In the genomic region with DNA sequence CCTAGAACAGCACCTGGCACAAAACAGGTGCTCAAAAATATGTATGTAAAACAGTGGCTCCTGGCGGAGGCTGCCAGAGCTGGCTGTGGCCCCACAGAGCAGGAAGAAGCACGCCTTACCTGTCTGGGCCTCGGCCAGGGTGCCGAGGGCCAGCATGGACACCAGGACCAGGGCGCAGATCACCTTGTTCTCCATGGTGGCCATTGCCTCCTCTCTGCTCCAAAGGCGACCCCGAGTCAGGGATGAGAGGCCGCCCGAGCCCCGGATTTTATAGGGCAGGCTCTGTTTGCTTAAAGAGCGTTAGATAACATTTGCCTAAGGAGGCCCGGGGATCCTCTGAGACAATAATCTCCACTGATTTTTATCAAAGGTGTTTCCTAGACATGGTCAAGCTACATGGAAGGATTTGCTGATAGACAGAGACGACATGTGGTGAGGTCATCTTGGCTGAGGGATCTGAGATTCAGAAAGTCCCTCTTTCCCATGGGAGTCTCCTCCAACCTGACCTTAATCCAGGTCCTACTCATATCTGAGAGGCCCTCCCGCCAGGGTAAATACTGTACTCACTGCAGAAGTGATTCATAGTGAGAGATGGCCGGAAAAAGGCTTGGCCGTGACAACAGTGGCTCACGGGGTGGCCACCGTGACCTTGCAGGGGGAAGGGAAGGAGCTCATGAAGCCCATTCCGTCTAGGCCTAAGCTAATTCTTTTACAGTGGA, we compare ENCODE assay signal across 17 cellular contexts. TPM values are rescaled to one million over a fixed set of nuclear protein-coding genes. Genes with fewer than 3 reads are reported as not detected.
DNase-seq lines count a peak whose midpoint lies in the region; ATAC-seq, FAIRE-seq and TF ChIP-seq lines count a peak whose summit lies in the region.
"Had no signal": no experiment of that assay in that cellular context is flagged by ENCODE, and none has a peak within 500 bp of the region (broad histone marks: within the 10 kb centered on the region; RNA-seq: fewer than 3 reads in every experiment).

A gene (minus strand): TSS at position 244 of the 719 bp plus-strand sequence. CDS start 40 bp downstream, at position 204.

- peak; percentile 67 for ATAC-seq in GM12878
- no peak for ATAC-seq in GM18907 (IDR thresholded peaks at IDR 0.05; ENCODE audit: unreplicated experiment)
- no peak for ATAC-seq in GM21367 (IDR thresholded peaks at IDR 0.05; ENCODE audit: unreplicated experiment)
- ATAC-seq: activated CD8-positive, alpha-beta memory T cell treated with anti-CD3 and anti-CD28 coated beads, Interleukin-2, amount 10 ng/mL, durations not matched to agents 7 days and 5 days had no signal

- no peaks in the 10 kb centered on the region for H3K9me3 ChIP-seq in GM12878 (replicated peaks; ENCODE audit: control insufficient read depth, insufficient read depth, low read length)
- H3K9me3 ChIP-seq: breast epithelium had no signal

- H2AFZ ChIP-seq in GM12878 (ENCODE audit: control insufficient read depth, low read depth, low read length): no peak within 1 kb of the TSS

- no peak within 1 kb of the TSS for H3K4me2 ChIP-seq in GM12878 (ENCODE audit: control insufficient read depth, insufficient read depth)

- POLR2A ChIA-PET in GM12878 (lab: Charles Lee): no interaction called here

- TF ChIP-seq RAD21 in GM12878 (IDR thresholded peaks at IDR 0.05; ENCODE audit: insufficient read depth, low read depth, low read length): no peak

- intact Hi-C loops in GM12878 (cut with micrococcal nuclease; ENCODE audit: unreplicated experiment): no loop called here

- CTCF ChIA-PET in GM12878 (lab: Yijun Ruan, JAX): interaction anchor here (1.2 to 1.7 kb wide), 3 partner anchors 55 to 221 kb away, joined by 6 to 8 read pairs (median 7); no protein-coding TSS in a partner anchor

- peaks cover 71% of the 10 kb centered on the region for H3K4me1 Mint-ChIP-seq in nephron progenitor cell

- no peak within 1 kb of the TSS for H3K9ac ChIP-seq in GM12878 (ENCODE audit: control insufficient read depth, insufficient read depth, low read length)

- H3K27ac ChIP-seq in GM12878 (ENCODE audit: control insufficient read depth, insufficient read depth): no peak within 1 kb of the TSS
- H3K27ac ChIP-seq: breast epithelium had no signal

- H3K4me1 ChIP-seq in GM12878 (ENCODE audit: control insufficient read depth, insufficient read depth, low read length): peaks cover 17% of the 10 kb centered on the region
- H3K4me1 ChIP-seq: breast epithelium had no signal

- no peak within 1 kb of the TSS for H3K4me3 ChIP-seq in GM12878
- H3K4me3 ChIP-seq: breast epithelium had no signal

- TF ChIP-seq EP300 in GM12878 (IDR thresholded peaks at IDR 0.05; ENCODE audit: borderline replicate concordance in 1 of 2, control insufficient read depth in 1 of 2, low read depth in 2 of 2, low read length in 2 of 2): no peak

- no TSS peak for BruUV-seq in GM12878 (replicated peaks; lab: Mats Ljungman, UMichigan)

- no peaks in the 10 kb centered on the region for H3K9me3 Mint-ChIP-seq in nephron progenitor cell

- H3K27ac Mint-ChIP-seq in nephron progenitor cell: peak within 1 kb of the TSS; percentile 44
- H3K27ac Mint-ChIP-seq: activated CD8-positive, alpha-beta memory T cell treated with anti-CD3 and anti-CD28 coated beads, Interleukin-2, amount 10 ng/mL, durations not matched to agents 7 days and 5 days had no signal

- in situ Hi-C loops in GM12878 (cut with MboI): no loop called here

- WGBS in GM12878 (ENCODE audit: insufficient coverage, insufficient replicate concordance, low lambda C conversion rate, missing lambda C conversion rate): 54% methylated on average over 19 of the region's 19 CpGs

- H3K4me3 Mint-ChIP-seq in nephron progenitor cell: peak within 1 kb of the TSS; percentile 28
- H3K4me3 Mint-ChIP-seq: activated CD8-positive, alpha-beta memory T cell treated with anti-CD3 and anti-CD28 coated beads, Interleukin-2, amount 10 ng/mL, durations not matched to agents 7 days and 5 days had no signal

- TF ChIP-seq CTCF in LNCAP (IDR thresholded peaks at IDR 0.05): peak; percentile 14; the same call in 1 of the 2 replicates
- no peak for TF ChIP-seq CTCF in GM12878 (IDR thresholded peaks at IDR 0.05 in 2 of 3, conservative IDR thresholded peaks at IDR 0.05 in 1 of 3; ENCODE audit: control insufficient read depth in 2 of 3, extremely low read depth in 1 of 3, insufficient read depth in 1 of 3, low read depth in 3 of 3, low read length in 3 of 3)
- no peak for TF ChIP-seq CTCF in nephron progenitor cell (IDR thresholded peaks at IDR 0.05)

- DNase-seq in COLO668 (lab: John Stamatoyannopoulos, UW; ENCODE audit: unreplicated experiment) (peak; percentile 37), GM12878 (ENCODE audit: low read depth, low spot score) (no peak), nephron progenitor cell (no peak), SHP77 (lab: John Stamatoyannopoulos, UW) (no peak), UCSD-AML1 (lab: John Stamatoyannopoulos, UW; ENCODE audit: unreplicated experiment) (no peak)
- DNase-seq: activated CD8-positive, alpha-beta memory T cell treated with anti-CD3 and anti-CD28 coated beads, Interleukin-2, amount 10 ng/mL, durations not matched to agents 7 days and 5 days; activated naive CD4-positive, alpha-beta T cell treated with Interleukin-2 at 50 U/mL for 16 hours; EL; NCI-H1417 treated with DMSO at 0.1 percent for 48 hours; NCI-H748 treated with DMSO at 0.1 percent for 48 hours had no signal

- TF ChIP-seq POLR2A in GM12878 (IDR thresholded peaks at IDR 0.05; ENCODE audit: low read depth, low read length): no peak

- H3K27me3 ChIP-seq in GM12878 (replicated peaks in 1 of 2; ENCODE audit: control insufficient read depth in 2 of 2, insufficient read depth in 2 of 2, low read length in 1 of 2): no peaks in the 10 kb centered on the region; a peak in 1 of 4 replicates

- H3K36me3 Mint-ChIP-seq in nephron progenitor cell (ENCODE audit: low read depth): no peaks in the 10 kb centered on the region
- H3K36me3 Mint-ChIP-seq: activated CD8-positive, alpha-beta memory T cell treated with anti-CD3 and anti-CD28 coated beads, Interleukin-2, amount 10 ng/mL, durations not matched to agents 7 days and 5 days had no signal

- SMC1A ChIA-PET in GM12878 (lab: Charles Lee; ENCODE audit: uncharacterized antibody, unreplicated experiment): interaction anchor here (1.1 to 1.9 kb wide), 3 partner anchors 9 to 35 kb away, joined by 4 to 7 read pairs (median 5); no protein-coding TSS in a partner anchor

- H3K27me3 Mint-ChIP-seq in nephron progenitor cell (ENCODE audit: low read depth, poor library complexity): peaks cover 14% of the 10 kb centered on the region

- H3K36me3 ChIP-seq in GM12878 (ENCODE audit: control insufficient read depth in 2 of 2, insufficient read depth in 2 of 2, low read length in 1 of 2): no peaks in the 10 kb centered on the region
- H3K36me3 ChIP-seq: breast epithelium had no signal

- no peaks in the 10 kb centered on the region for H4K20me1 ChIP-seq in GM12878 (ENCODE audit: control insufficient read depth, insufficient read depth)

- RAD21 ChIA-PET in GM12878 (lab: Charles Lee; ENCODE audit: unreplicated experiment): interaction anchor here (0.7 to 1.4 kb wide), 4 partner anchors 12 to 55 kb away, joined by 3 to 5 read pairs (median 4); no protein-coding TSS in a partner anchor

- no peak for FAIRE-seq in GM12878 (lab: Jason Lieb, UNC)
- FAIRE-seq: keratinocyte had no signal

- no peaks in the 10 kb centered on the region for H3K79me2 ChIP-seq in GM12878 (ENCODE audit: control insufficient read depth, insufficient read depth, low read length)

TF ChIP-seq in GM12878, 131 proteins besides CTCF, POLR2A, EP300 and RAD21 (continues in another document):
- TF ChIP-seq, protein P1, sequence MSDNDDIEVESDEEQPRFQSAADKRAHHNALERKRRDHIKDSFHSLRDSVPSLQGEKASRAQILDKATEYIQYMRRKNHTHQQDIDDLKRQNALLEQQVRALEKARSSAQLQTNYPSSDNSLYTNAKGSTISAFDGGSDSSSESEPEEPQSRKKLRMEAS (IDR thresholded peaks at IDR 0.05; ENCODE audit: low read depth, low read length): no peak
- TF ChIP-seq NR2C2 (IDR thresholded peaks at IDR 0.05; ENCODE audit: borderline replicate concordance, control insufficient read depth, insufficient read length, low read depth): no peak
- peak; percentile 22; the same call in 1 of the 2 replicates for TF ChIP-seq BCL11A (IDR thresholded peaks at IDR 0.05; ENCODE audit: low read depth, low read length)
- TF ChIP-seq, protein P2, sequence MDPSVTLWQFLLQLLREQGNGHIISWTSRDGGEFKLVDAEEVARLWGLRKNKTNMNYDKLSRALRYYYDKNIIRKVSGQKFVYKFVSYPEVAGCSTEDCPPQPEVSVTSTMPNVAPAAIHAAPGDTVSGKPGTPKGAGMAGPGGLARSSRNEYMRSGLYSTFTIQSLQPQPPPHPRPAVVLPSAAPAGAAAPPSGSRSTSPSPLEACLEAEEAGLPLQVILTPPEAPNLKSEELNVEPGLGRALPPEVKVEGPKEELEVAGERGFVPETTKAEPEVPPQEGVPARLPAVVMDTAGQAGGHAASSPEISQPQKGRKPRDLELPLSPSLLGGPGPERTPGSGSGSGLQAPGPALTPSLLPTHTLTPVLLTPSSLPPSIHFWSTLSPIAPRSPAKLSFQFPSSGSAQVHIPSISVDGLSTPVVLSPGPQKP (IDR thresholded peaks at IDR 0.05; ENCODE audit: low read depth, low read length): no peak
- TF ChIP-seq NRF1 (conservative IDR thresholded peaks at IDR 0.05; ENCODE audit: low read depth, low read length): no peak
- 0 out of 2 replicates have a peak, but pooled peaks have one; percentile 28 for TF ChIP-seq NR2F1 (conservative IDR thresholded peaks at IDR 0.05)
- 0 out of 2 replicates have a peak, but pooled peaks have one; percentile 40 for TF ChIP-seq PAX5 (IDR thresholded peaks at IDR 0.05; ENCODE audit: borderline replicate concordance, low read depth, low read length)
- peak; percentile 15; the same call in 1 of the 2 replicates for TF ChIP-seq CREM (IDR thresholded peaks at IDR 0.05; ENCODE audit: low read depth)

RNA-seq across cellular contexts. Expression of the gene that starts here (rescaled TPM):
- total RNA-seq in GM12878 (2013; cell fraction: nucleolus; rRNA removed): not detected in 2 replicates
- not detected in 2 replicates for total RNA-seq in GM12878 (2014; rRNA removed)
- total RNA-seq in GM12878 (2014; rRNA removed; fragmentation: Illumina TruSeq; extraction: Trizol): not detected in 2 replicates
- 0.40 TPM in 1 of 2 replicates, not detected in the other for total RNA-seq in GM12878 (2021)
- not detected for polyA plus RNA-seq in GM12878 (2011; ENCODE audit: low read depth)
- polyA plus RNA-seq in GM12878 (2011; rRNA removed): not detected in 2 replicates
- polyA plus RNA-seq in GM12878 (2011; cell fraction: cytosol; rRNA removed): not detected in 2 replicates
- polyA plus RNA-seq in GM12878 (2011; cell fraction: nucleus; rRNA removed): not detected in 2 replicates
- polyA plus RNA-seq in GM12878 (2012): not detected in 2 replicates
- not detected in 2 replicates for polyA plus RNA-seq in GM12878 (2014; fragmentation: Illumina TruSeq; extraction: Trizol)
- polyA plus RNA-seq in GM12878 (2014; fragmentation: Nextera tagmentation; extraction: Ambion mirVana): under 1 TPM in 1 of 2 experiments, not detected in 1; 0.13 TPM
- polyA plus RNA-seq in GM12878 (2014; rRNA removed): 0.24 TPM in 1 of 2 replicates, not detected in the other
- polyA plus RNA-seq in GM12878 (2016; fragmentation: Nextera tagmentation; extraction: Ambion mirVana): not detected
- not detected in 2 replicates for polyA minus RNA-seq in GM12878 (2011; rRNA and poly(A)+ RNA removed)
- not detected in 2 replicates for polyA minus RNA-seq in GM12878 (2011; cell fraction: cytosol; rRNA and poly(A)+ RNA removed)
- not detected in 2 replicates for polyA minus RNA-seq in GM12878 (2011; cell fraction: nucleus; rRNA and poly(A)+ RNA removed)
- total RNA-seq: activated CD8-positive, alpha-beta memory T cell treated with anti-CD3 and anti-CD28 coated beads, Interleukin-2, amount 10 ng/mL, durations not matched to agents 7 days and 5 days; posterior vena cava; SK-MEL-5 had no signal
- polyA plus RNA-seq: keratinocyte had no signal

Comparison
In these comparisons a context has a peak if more than half of its experiments do, and no peak if none do; other contexts are left out.
1. Peak in ATAC-seq in GM12878; RNA of the gene not detected or under 1 TPM.